1 cellular context compared by ENCODE assay signal in genomic region chr6:14717307-14717706, GRCh38.
A peak's percentile ranks its signal among the peaks of the same experiment; 100 is the strongest.
TF ChIP-seq lines count a peak whose summit lies in the region.

No MANE protein-coding gene starts in this region.

TF ChIP-seq in K562, 482 proteins besides CTCF, POLR2A, EP300 and RAD21:
- TF ChIP-seq, protein P1, sequence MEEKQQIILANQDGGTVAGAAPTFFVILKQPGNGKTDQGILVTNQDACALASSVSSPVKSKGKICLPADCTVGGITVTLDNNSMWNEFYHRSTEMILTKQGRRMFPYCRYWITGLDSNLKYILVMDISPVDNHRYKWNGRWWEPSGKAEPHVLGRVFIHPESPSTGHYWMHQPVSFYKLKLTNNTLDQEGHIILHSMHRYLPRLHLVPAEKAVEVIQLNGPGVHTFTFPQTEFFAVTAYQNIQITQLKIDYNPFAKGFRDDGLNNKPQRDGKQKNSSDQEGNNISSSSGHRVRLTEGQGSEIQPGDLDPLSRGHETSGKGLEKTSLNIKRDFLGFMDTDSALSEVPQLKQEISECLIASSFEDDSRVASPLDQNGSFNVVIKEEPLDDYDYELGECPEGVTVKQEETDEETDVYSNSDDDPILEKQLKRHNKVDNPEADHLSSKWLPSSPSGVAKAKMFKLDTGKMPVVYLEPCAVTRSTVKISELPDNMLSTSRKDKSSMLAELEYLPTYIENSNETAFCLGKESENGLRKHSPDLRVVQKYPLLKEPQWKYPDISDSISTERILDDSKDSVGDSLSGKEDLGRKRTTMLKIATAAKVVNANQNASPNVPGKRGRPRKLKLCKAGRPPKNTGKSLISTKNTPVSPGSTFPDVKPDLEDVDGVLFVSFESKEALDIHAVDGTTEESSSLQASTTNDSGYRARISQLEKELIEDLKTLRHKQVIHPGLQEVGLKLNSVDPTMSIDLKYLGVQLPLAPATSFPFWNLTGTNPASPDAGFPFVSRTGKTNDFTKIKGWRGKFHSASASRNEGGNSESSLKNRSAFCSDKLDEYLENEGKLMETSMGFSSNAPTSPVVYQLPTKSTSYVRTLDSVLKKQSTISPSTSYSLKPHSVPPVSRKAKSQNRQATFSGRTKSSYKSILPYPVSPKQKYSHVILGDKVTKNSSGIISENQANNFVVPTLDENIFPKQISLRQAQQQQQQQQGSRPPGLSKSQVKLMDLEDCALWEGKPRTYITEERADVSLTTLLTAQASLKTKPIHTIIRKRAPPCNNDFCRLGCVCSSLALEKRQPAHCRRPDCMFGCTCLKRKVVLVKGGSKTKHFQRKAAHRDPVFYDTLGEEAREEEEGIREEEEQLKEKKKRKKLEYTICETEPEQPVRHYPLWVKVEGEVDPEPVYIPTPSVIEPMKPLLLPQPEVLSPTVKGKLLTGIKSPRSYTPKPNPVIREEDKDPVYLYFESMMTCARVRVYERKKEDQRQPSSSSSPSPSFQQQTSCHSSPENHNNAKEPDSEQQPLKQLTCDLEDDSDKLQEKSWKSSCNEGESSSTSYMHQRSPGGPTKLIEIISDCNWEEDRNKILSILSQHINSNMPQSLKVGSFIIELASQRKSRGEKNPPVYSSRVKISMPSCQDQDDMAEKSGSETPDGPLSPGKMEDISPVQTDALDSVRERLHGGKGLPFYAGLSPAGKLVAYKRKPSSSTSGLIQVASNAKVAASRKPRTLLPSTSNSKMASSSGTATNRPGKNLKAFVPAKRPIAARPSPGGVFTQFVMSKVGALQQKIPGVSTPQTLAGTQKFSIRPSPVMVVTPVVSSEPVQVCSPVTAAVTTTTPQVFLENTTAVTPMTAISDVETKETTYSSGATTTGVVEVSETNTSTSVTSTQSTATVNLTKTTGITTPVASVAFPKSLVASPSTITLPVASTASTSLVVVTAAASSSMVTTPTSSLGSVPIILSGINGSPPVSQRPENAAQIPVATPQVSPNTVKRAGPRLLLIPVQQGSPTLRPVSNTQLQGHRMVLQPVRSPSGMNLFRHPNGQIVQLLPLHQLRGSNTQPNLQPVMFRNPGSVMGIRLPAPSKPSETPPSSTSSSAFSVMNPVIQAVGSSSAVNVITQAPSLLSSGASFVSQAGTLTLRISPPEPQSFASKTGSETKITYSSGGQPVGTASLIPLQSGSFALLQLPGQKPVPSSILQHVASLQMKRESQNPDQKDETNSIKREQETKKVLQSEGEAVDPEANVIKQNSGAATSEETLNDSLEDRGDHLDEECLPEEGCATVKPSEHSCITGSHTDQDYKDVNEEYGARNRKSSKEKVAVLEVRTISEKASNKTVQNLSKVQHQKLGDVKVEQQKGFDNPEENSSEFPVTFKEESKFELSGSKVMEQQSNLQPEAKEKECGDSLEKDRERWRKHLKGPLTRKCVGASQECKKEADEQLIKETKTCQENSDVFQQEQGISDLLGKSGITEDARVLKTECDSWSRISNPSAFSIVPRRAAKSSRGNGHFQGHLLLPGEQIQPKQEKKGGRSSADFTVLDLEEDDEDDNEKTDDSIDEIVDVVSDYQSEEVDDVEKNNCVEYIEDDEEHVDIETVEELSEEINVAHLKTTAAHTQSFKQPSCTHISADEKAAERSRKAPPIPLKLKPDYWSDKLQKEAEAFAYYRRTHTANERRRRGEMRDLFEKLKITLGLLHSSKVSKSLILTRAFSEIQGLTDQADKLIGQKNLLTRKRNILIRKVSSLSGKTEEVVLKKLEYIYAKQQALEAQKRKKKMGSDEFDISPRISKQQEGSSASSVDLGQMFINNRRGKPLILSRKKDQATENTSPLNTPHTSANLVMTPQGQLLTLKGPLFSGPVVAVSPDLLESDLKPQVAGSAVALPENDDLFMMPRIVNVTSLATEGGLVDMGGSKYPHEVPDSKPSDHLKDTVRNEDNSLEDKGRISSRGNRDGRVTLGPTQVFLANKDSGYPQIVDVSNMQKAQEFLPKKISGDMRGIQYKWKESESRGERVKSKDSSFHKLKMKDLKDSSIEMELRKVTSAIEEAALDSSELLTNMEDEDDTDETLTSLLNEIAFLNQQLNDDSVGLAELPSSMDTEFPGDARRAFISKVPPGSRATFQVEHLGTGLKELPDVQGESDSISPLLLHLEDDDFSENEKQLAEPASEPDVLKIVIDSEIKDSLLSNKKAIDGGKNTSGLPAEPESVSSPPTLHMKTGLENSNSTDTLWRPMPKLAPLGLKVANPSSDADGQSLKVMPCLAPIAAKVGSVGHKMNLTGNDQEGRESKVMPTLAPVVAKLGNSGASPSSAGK (IDR thresholded peaks at IDR 0.05) = 0 out of 2 replicates have a peak, but pooled peaks have one; percentile 17
- no peak for TF ChIP-seq ILF3 (IDR thresholded peaks at IDR 0.05; ENCODE audit: borderline replicate concordance)
